17 cellular contexts compared by ENCODE assay signal in the genomic region with DNA sequence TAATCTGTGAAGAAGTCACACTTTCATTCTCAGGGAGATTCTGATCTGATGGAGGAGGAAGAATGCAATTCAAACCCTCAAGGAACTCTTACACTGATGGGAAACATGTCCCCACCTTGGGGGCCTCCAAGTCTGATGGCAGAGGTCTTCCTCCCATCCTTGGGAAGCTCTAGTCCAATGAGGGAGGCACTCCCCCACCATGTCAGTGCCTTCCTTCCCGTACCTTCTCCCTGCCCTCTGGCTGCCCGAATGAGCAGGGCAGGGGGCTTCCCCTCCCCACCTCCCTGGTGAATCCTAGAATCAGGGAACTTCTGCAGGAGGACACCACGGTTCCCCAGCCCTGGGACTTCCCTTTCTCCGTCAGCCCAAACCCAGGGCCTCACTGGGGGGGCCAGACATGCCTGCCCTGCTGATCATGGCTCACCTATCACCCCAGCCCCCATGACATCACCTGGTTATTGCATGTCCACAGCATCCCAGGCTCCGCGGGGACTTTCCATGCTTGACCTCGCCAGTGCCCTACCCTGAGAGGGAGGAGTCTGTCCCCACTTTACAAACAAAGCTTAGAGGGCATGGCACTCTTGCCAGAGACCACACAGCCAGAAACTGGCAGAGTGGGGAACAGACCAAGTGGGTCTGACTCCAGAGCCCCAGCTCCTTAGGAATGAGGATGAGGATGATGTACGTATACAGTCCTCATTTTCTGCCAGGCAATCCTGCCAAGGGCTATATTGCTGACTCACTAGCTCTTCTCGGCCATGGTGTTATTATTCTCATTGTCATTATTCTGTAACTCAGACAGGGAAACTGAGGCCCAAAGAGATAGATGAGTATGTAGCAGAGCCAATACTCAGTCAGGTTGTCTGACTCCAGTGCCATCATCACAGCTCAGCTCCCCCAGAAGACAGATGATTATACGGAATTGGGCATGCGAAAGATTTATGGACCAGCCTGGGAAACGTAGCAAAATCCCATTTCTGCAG. TPM values are rescaled to one million over a fixed set of nuclear protein-coding genes. Genes with fewer than 3 reads are reported as not detected.
DNase-seq lines count a peak whose midpoint lies in the region; ATAC-seq and TF ChIP-seq lines count a peak whose summit lies in the region.
"Had no signal": no experiment of that assay in that cellular context is flagged by ENCODE, and none has a peak within 500 bp of the region (broad histone marks: within the 10 kb centered on the region; RNA-seq: fewer than 3 reads in every experiment).

No MANE protein-coding gene starts in this region.

- H3K27ac Mint-ChIP-seq in stimulated activated effector memory CD8-positive, alpha-beta T cell treated with anti-CD3 and anti-CD28 coated beads, Interleukin-12 subunit alpha, Interleukin-12 subunit beta, amount 100 ng/mL, for 72 hours, result peak overlapping the region; percentile 40
- H3K27ac Mint-ChIP-seq: activated naive CD8-positive, alpha-beta T cell treated with anti-CD3 and anti-CD28 coated beads for 36 hours; T-cell had no signal

- no peak overlapping the region for H3K4me3 Mint-ChIP-seq in stimulated activated effector memory CD8-positive, alpha-beta T cell treated with anti-CD3 and anti-CD28 coated beads, Interleukin-12 subunit alpha, Interleukin-12 subunit beta, amount 100 ng/mL, for 72 hours
- H3K4me3 Mint-ChIP-seq: activated naive CD8-positive, alpha-beta T cell treated with anti-CD3 and anti-CD28 coated beads for 36 hours; T-cell had no signal

- intact Hi-C loops in left colon (cut with DNase I, micrococcal nuclease), result no loop called here
- intact Hi-C loops in OCI-LY7 (cut with micrococcal nuclease; ENCODE audit: unreplicated experiment), result no loop called here

- POLR2A ChIA-PET in OCI-LY7 (lab: Charles Lee), result interaction anchor here (0.6 kb wide), 1 partner anchor 34 kb away, joined by 5 read pairs; no protein-coding TSS in a partner anchor

- TF ChIP-seq POLR2A in erythroblast (IDR thresholded peaks at IDR 0.05; ENCODE audit: low read length), result no peak

- DNase-seq in H7 (peak; percentile 37), RPMI7951 (ENCODE audit: low read depth) (peak; percentile 49), left colon (peak; percentile 55 to 74), OCI-LY7 (ENCODE audit: low spot score) (no peak), erythroblast (lab: John Stamatoyannopoulos, UW) (no peak)
- no peak for DNase-seq in stimulated activated effector memory CD8-positive, alpha-beta T cell treated with anti-CD3 and anti-CD28 coated beads, Interleukin-12 subunit alpha, Interleukin-12 subunit beta, amount 100 ng/mL, for 72 hours (ENCODE audit: low spot score in 2 of 2)
- DNase-seq: activated naive CD8-positive, alpha-beta T cell treated with anti-CD3 and anti-CD28 coated beads for 36 hours; foreskin fibroblast; NCI-H146; stimulated activated CD4-positive, alpha-beta T cell treated with anti-CD3 and anti-CD28 coated beads, Interleukin-2, amount 100 ng/mL, for 48 hours; T-cell had no signal

- no peak overlapping the region for H3K4me3 ChIP-seq in H7 (ENCODE audit: insufficient read depth, low read depth, low read length)
- no peak overlapping the region for H3K4me3 ChIP-seq in OCI-LY7 (ENCODE audit: low read depth, low read length, poor library complexity, severe bottlenecking)
- H3K4me3 ChIP-seq: ovary had no signal

- TF ChIP-seq CTCF in OCI-LY7 (conservative IDR thresholded peaks at IDR 0.05; ENCODE audit: low read length), result no peak

- BruUV-seq in OCI-LY7 (replicated peaks; lab: Mats Ljungman, UMichigan), result no TSS peak

- peaks cover 21% of the 10 kb centered on the region for H3K4me1 ChIP-seq in OCI-LY7 (ENCODE audit: insufficient read depth, low read length, poor library complexity, severe bottlenecking)

- no peaks in the 10 kb centered on the region for H3K9me3 Mint-ChIP-seq in stimulated activated effector memory CD8-positive, alpha-beta T cell treated with anti-CD3 and anti-CD28 coated beads, Interleukin-12 subunit alpha, Interleukin-12 subunit beta, amount 100 ng/mL, for 72 hours
- H3K9me3 Mint-ChIP-seq: activated naive CD8-positive, alpha-beta T cell treated with anti-CD3 and anti-CD28 coated beads for 36 hours; T-cell had no signal

- no peak overlapping the region for H3K4me2 ChIP-seq in OCI-LY7 (ENCODE audit: low read length)

- H2AFZ ChIP-seq in OCI-LY7 (ENCODE audit: low read length), result no peak overlapping the region

- no peaks in the 10 kb centered on the region; the same call in 1 of the 2 replicates for H3K27me3 ChIP-seq in H7 (ENCODE audit: control insufficient read depth, insufficient read depth, low read length)
- H3K27me3 ChIP-seq: ovary had no signal

- no peaks in the 10 kb centered on the region for H3K9me2 ChIP-seq in OCI-LY7 (ENCODE audit: insufficient read depth, low read length)

- peaks cover 44% of the 10 kb centered on the region for H3K4me1 Mint-ChIP-seq in stimulated activated effector memory CD8-positive, alpha-beta T cell treated with anti-CD3 and anti-CD28 coated beads, Interleukin-12 subunit alpha, Interleukin-12 subunit beta, amount 100 ng/mL, for 72 hours
- H3K4me1 Mint-ChIP-seq: activated naive CD8-positive, alpha-beta T cell treated with anti-CD3 and anti-CD28 coated beads for 36 hours had no signal

- H3K27ac ChIP-seq in OCI-LY7 (ENCODE audit: low read depth, low read length, poor library complexity, severe bottlenecking), result no peak overlapping the region

- no peaks in the 10 kb centered on the region for H3K79me2 ChIP-seq in OCI-LY7 (ENCODE audit: insufficient read depth, low read depth, low read length)

- no peaks in the 10 kb centered on the region for H4K20me1 ChIP-seq in OCI-LY7 (ENCODE audit: insufficient read depth, low read length)

- H3K36me3 ChIP-seq in H7 (replicated peaks; ENCODE audit: control insufficient read depth, insufficient read depth, low read length), result no peaks in the 10 kb centered on the region
- no peaks in the 10 kb centered on the region for H3K36me3 ChIP-seq in OCI-LY7 (ENCODE audit: insufficient read depth, low read length)
- H3K36me3 ChIP-seq: ovary had no signal

- CTCF ChIA-PET in OCI-LY7 (lab: Charles Lee; ENCODE audit: unreplicated experiment), result interaction anchor here (0.9 kb wide), 1 partner anchor 32 kb away, joined by 3 read pairs; no protein-coding TSS in a partner anchor

- H3K9me3 ChIP-seq in OCI-LY7 (ENCODE audit: low read length), result no peaks in the 10 kb centered on the region
- H3K9me3 ChIP-seq: ovary had no signal

- ATAC-seq in left colon (peak; percentile 29), GM21717 (IDR thresholded peaks at IDR 0.05; ENCODE audit: unreplicated experiment) (no peak), HG02981 (IDR thresholded peaks at IDR 0.05; ENCODE audit: unreplicated experiment) (no peak)
- no peak for ATAC-seq in stimulated activated effector memory CD8-positive, alpha-beta T cell treated with anti-CD3 and anti-CD28 coated beads, Interleukin-12 subunit alpha, Interleukin-12 subunit beta, amount 100 ng/mL, for 72 hours
- ATAC-seq: T-cell had no signal

- peaks cover 12% of the 10 kb centered on the region for H3K36me3 Mint-ChIP-seq in stimulated activated effector memory CD8-positive, alpha-beta T cell treated with anti-CD3 and anti-CD28 coated beads, Interleukin-12 subunit alpha, Interleukin-12 subunit beta, amount 100 ng/mL, for 72 hours
- H3K36me3 Mint-ChIP-seq: activated naive CD8-positive, alpha-beta T cell treated with anti-CD3 and anti-CD28 coated beads for 36 hours; T-cell had no signal

RNA-seq across cellular contexts. Expression of gene BCL3, which starts 9.6 kb away (rescaled TPM):
- 7.3 and 8.3 TPM in 2 replicates for total RNA-seq in H7 (2014; rRNA removed; shearing (Covaris generic))
- total RNA-seq in RPMI7951 (2014; rRNA removed; shearing (Covaris generic)), result 21.8 and 22.6 TPM in 2 replicates
- total RNA-seq in left colon (100 to 1,000 TPM in 1 of 2 donors, 10 to 100 TPM in 1; 81.5 to 103 TPM), OCI-LY7 (2022) (18.6 and 22.9 TPM in 2 replicates)
- total RNA-seq in OCI-LY7 (2014; rRNA removed; shearing (Covaris generic)), result 5.8 and 10.2 TPM in 2 replicates

RNA-seq across cellular contexts. Expression of gene CBLC, which starts 38.8 kb away (rescaled TPM):
- total RNA-seq in H7 (2014; rRNA removed; shearing (Covaris generic)), result 15.3 and 16.3 TPM in 2 replicates
- total RNA-seq in RPMI7951 (2014; rRNA removed; shearing (Covaris generic)), result not detected in 2 replicates
- total RNA-seq in left colon, result 10 to 100 TPM; 79.1 to 84.4 TPM
- not detected in 2 replicates for total RNA-seq in OCI-LY7 (2014; rRNA removed; shearing (Covaris generic))
- not detected in 2 replicates for total RNA-seq in OCI-LY7 (2022)
- total RNA-seq: activated CD8-positive, alpha-beta memory T cell treated with anti-CD3 and anti-CD28 coated beads for 36 hours; activated naive CD8-positive, alpha-beta T cell treated with anti-CD3 and anti-CD28 coated beads for 36 hours; HT1080; subcutaneous adipose tissue had no signal

RNA-seq across cellular contexts. Expression of gene CEACAM16, which starts 39.9 kb away (rescaled TPM):
- not detected in 2 replicates for total RNA-seq in H7 (2014; rRNA removed; shearing (Covaris generic))
- total RNA-seq in RPMI7951 (2014; rRNA removed; shearing (Covaris generic)), result 0.20 TPM in 1 of 2 replicates, not detected in the other
- total RNA-seq in left colon (under 1 TPM in 1 of 2 donors, not detected in 1; 0.45 TPM), OCI-LY7 (2022) (not detected in 2 replicates)
- total RNA-seq in OCI-LY7 (2014; rRNA removed; shearing (Covaris generic)), result not detected in 2 replicates
- total RNA-seq: activated CD8-positive, alpha-beta memory T cell treated with anti-CD3 and anti-CD28 coated beads for 36 hours; activated naive CD8-positive, alpha-beta T cell treated with anti-CD3 and anti-CD28 coated beads for 36 hours; HT1080; ovary; subcutaneous adipose tissue; T-cell had no signal

Comparison
In these comparisons a context has a peak if more than half of its experiments do, and no peak if none do; other contexts are left out.
1. DNase-seq: peak in H7 (single experiment), RPMI7951 (single experiment) and left colon (2 of 2); none in stimulated activated effector memory CD8-positive, alpha-beta T cell treated with anti-CD3 and anti-CD28 coated beads, Interleukin-12 subunit alpha, Interleukin-12 subunit beta, amount 100 ng/mL, for 72 hours (0 of 2), OCI-LY7 (single experiment) and erythroblast (0 of 2).
2. RNA of gene CBLC, which starts 38.8 kb away (total RNA-seq): 79.1 to 84.4 TPM in left colon and 15.3 to 16.3 TPM in H7; not detected in RPMI7951 and not detected in OCI-LY7; every median in the first group is over 10 times any median in the second.